8 cellular contexts compared by ENCODE assay signal in the genomic region with DNA sequence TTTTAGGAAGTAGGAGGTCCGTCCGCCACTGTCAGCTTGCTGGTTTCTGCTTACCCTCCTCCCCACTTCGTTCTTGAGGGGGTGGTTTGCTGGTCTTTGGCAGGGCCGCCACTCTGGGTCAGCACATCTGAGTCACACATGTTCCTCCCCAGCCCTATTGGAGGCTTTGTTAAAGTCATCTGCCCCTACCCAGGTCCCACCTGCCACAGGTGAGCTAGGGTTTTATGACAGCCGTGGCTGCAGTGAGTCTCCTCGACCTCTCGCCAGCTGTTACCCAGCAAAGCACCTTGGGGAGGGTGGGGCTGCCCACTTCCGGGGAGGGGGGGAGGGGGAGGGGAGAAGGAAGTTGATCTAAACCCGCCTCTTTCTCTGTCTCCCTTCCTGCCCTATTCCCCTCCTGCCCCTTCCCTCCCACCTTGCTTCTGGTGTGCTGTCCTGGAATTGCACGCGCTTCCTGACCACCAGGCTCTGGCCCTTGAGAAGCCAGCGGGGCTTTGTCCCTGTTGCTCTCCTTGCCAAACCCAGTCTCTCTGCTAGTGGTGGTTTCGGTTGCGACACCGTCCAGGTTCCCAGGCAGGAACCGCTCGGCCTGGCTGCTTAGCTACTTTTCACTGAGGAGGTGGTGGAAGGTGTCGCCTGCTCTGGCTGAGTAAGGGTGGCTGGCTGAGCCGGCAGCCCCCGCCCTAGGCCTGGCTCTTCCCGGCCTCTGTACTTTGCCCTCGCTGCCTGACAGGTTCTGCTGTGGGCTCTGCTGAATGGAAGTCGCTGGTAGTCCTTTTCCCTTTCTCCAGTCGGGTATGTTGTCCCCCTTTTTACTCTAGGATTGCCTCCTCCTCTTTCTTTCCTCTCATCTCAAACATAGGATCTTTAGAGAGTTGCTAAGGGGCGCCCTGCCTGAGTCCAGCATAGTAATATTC.
DNase-seq lines count a peak whose midpoint lies in the region; TF ChIP-seq lines count a peak whose summit lies in the region.

No MANE protein-coding gene starts in this region.

- H3K27ac ChIP-seq in ACC112 (ENCODE audit: low read depth, low read length) (peak overlapping the region; percentile 8), HUES48 (ENCODE audit: low read depth, low read length) (peak overlapping the region; percentile 74), iPS-20b (ENCODE audit: low read length) (peak overlapping the region; percentile 83)

- peak; percentile 90 for DNase-seq in SW480 (ENCODE audit: low spot score)
- DNase-seq in adipocyte (ENCODE audit: low read depth), result no peak
- DNase-seq in stimulated activated CD4-positive, alpha-beta T cell treated with anti-CD3 and anti-CD28 coated beads, Interleukin-12 subunit alpha, Interleukin-12 subunit beta, amount 100 ng/mL, for 48 hours (ENCODE audit: low read depth in 2 of 3, low spot score in 1 of 3), result peak; percentile 32 to 59 (median 49)
- DNase-seq in 8988T, result no peak

- H3K36me3 ChIP-seq in ACC112 (ENCODE audit: insufficient read depth, low read length) (peaks cover 7% of the 10 kb centered on the region; the same call in 1 of the 2 replicates), HUES48 (ENCODE audit: control insufficient read depth, insufficient read depth, low read length) (peaks cover 2% of the 10 kb centered on the region; the same call in 1 of the 2 replicates), adipocyte (ENCODE audit: control insufficient read depth, insufficient read depth, low read length, severe bottlenecking) (peaks cover 2% of the 10 kb centered on the region), iPS-20b (ENCODE audit: insufficient read depth, low read depth, low read length) (peaks cover 10% of the 10 kb centered on the region; the same call in 1 of the 2 replicates)

- H3K9ac ChIP-seq in HUES48 (ENCODE audit: low read depth, low read length) (peak overlapping the region; percentile 2; the same call in 1 of the 2 replicates), adipocyte (ENCODE audit: low read length) (peak overlapping the region; percentile 59), iPS-20b (ENCODE audit: low read depth, low read length) (peak overlapping the region; percentile 79)

- peaks cover 57% of the 10 kb centered on the region for H3K79me2 ChIP-seq in ACC112 (ENCODE audit: control insufficient read depth, insufficient read depth, low read length, unreplicated experiment)

- H3K27me3 ChIP-seq in ACC112 (ENCODE audit: insufficient read depth, low read length) (no peaks in the 10 kb centered on the region), HUES48 (ENCODE audit: control insufficient read depth, insufficient read depth, low read length) (no peaks in the 10 kb centered on the region), adipocyte (replicated peaks; ENCODE audit: control insufficient read depth, insufficient read depth, low read length) (no peaks in the 10 kb centered on the region), iPS-20b (ENCODE audit: insufficient read depth, low read length) (no peaks in the 10 kb centered on the region)

- no peaks in the 10 kb centered on the region for H3K9me3 ChIP-seq in HUES48 (ENCODE audit: control insufficient read depth, insufficient read depth, low read length)
- H3K9me3 ChIP-seq in adipocyte (ENCODE audit: control insufficient read depth, low read length), result no peaks in the 10 kb centered on the region
- no peaks in the 10 kb centered on the region for H3K9me3 ChIP-seq in iPS-20b (ENCODE audit: insufficient read depth, low read depth, low read length)

- peak; percentile 38 for TF ChIP-seq POLR2A in GM19099 (IDR thresholded peaks at IDR 0.05; ENCODE audit: extremely low read depth, insufficient read length, low read depth)

- no peak overlapping the region for H2AFZ ChIP-seq in ACC112 (ENCODE audit: low read length, unreplicated experiment)

- H3K4me3 ChIP-seq in ACC112 (ENCODE audit: low read depth, low read length), result peak overlapping the region; percentile 52
- no peak overlapping the region; the same call in 1 of the 2 replicates for H3K4me3 ChIP-seq in HUES48 (ENCODE audit: low read depth, low read length)
- H3K4me3 ChIP-seq in adipocyte (ENCODE audit: low read length), result peak overlapping the region; percentile 48
- H3K4me3 ChIP-seq in iPS-20b (ENCODE audit: low read length), result peak overlapping the region; percentile 55

- H3K4me1 ChIP-seq in ACC112 (ENCODE audit: control insufficient read depth, insufficient read depth, low read length, unreplicated experiment) (peaks cover 25% of the 10 kb centered on the region), HUES48 (ENCODE audit: control insufficient read depth, insufficient read depth, low read length) (peaks cover 19% of the 10 kb centered on the region), adipocyte (ENCODE audit: control insufficient read depth, insufficient read depth, low read length) (peaks cover 27% of the 10 kb centered on the region), iPS-20b (ENCODE audit: insufficient read depth, low read length) (peaks cover 28% of the 10 kb centered on the region)

Comparison
In these comparisons a context has a peak if more than half of its experiments do, and no peak if none do; other contexts are left out.
1. H3K27ac ChIP-seq: peak in every context shown above with its lines; median percentile 83 in iPS-20b; 74 in HUES48; 8 in ACC112.
2. H3K9ac ChIP-seq: peak in every context shown above with its lines; median percentile 79 in iPS-20b; 59 in adipocyte; 2 in HUES48.
3. DNase-seq: peak in SW480 (single experiment) and stimulated activated CD4-positive, alpha-beta T cell treated with anti-CD3 and anti-CD28 coated beads, Interleukin-12 subunit alpha, Interleukin-12 subunit beta, amount 100 ng/mL, for 48 hours (3 of 3); none in adipocyte (single experiment) and 8988T (single experiment).